In genomic region chr11:126456783-126457542, GRCh38 we compare ENCODE assay signal across 25 cellular contexts.
DNase-seq lines count a peak whose midpoint lies in the region; ATAC-seq, FAIRE-seq and TF ChIP-seq lines count a peak whose summit lies in the region.
"Had no signal": no experiment of that assay in that cellular context is flagged by ENCODE, and none has a peak within 500 bp of the region (broad histone marks: within the 10 kb centered on the region; RNA-seq: fewer than 3 reads in every experiment).

No MANE protein-coding gene starts in this region.

- intact Hi-C loops in Right ventricle myocardium inferior (cut with DNase I): no loop called here

- H3K36me3 ChIP-seq in cardiac muscle cell (no peaks in the 10 kb centered on the region), bronchial epithelial cell (ENCODE audit: control insufficient read depth, insufficient read depth, low read length) (no peaks in the 10 kb centered on the region)
- H3K36me3 ChIP-seq: adrenal gland, BE2C, HAP-1 had no signal

- peak; percentile 52 for FAIRE-seq in bronchial epithelial cell (lab: Jason Lieb, UNC)

- H3K9me3 ChIP-seq in cardiac muscle cell (ENCODE audit: low read depth): no peaks in the 10 kb centered on the region
- H3K9me3 ChIP-seq: adrenal gland, BE2C, Caco-2, HAP-1 had no signal

- no peaks in the 10 kb centered on the region for H3K27me3 Mint-ChIP-seq in activated T-cell treated with anti-CD3 and anti-CD28 coated beads, Interleukin-2, amount 50 U/mL, for 24 hours
- peaks cover 2 to 9% (median 4%) of the 10 kb centered on the region in 5 donors for H3K27me3 Mint-ChIP-seq in naive thymus-derived CD8-positive, alpha-beta T cell

- ATAC-seq in Right ventricle myocardium inferior (no peak), HG03432 (IDR thresholded peaks at IDR 0.05; ENCODE audit: unreplicated experiment) (no peak)
- ATAC-seq in naive thymus-derived CD8-positive, alpha-beta T cell: no peak

- TF ChIP-seq CTCF in cardiac muscle cell (IDR thresholded peaks at IDR 0.05; ENCODE audit: low read depth, low read length) (no peak), bronchial epithelial cell (IDR thresholded peaks at IDR 0.05; ENCODE audit: insufficient read depth, low read length, severe bottlenecking) (no peak)

- H3K36me3 Mint-ChIP-seq in activated T-cell treated with anti-CD3 and anti-CD28 coated beads, Interleukin-2, amount 50 U/mL, for 24 hours (ENCODE audit: low read depth): no peaks in the 10 kb centered on the region
- H3K36me3 Mint-ChIP-seq in naive thymus-derived CD8-positive, alpha-beta T cell: no peaks in the 10 kb centered on the region

- DNase-seq in cardiac muscle cell (ENCODE audit: low read depth in 1 of 2, low spot score in 1 of 2) (peak in 1 of 2 donors; percentile 84), Right ventricle myocardium inferior (ENCODE audit: missing footprints) (no peak), NOMO-1 treated with DMSO at 0.1 percent for 48 hours (lab: John Stamatoyannopoulos, UW; ENCODE audit: unreplicated experiment) (peak; percentile 68), bronchial epithelial cell (ENCODE audit: low read depth) (no peak), NCI-H146 treated with DMSO at 0.1 percent for 48 hours (lab: John Stamatoyannopoulos, UW; ENCODE audit: unreplicated experiment) (no peak)
- DNase-seq in activated T-cell treated with anti-CD3 and anti-CD28 coated beads, Interleukin-2, amount 50 U/mL, for 24 hours: no peak
- no peak for DNase-seq in naive thymus-derived CD8-positive, alpha-beta T cell
- DNase-seq: activated CD8-positive, alpha-beta memory T cell treated with anti-CD3 and anti-CD28 coated beads for 24 hours; activated naive CD4-positive, alpha-beta T cell treated with Interleukin-2 at 50 U/mL for 16 hours; activated T-cell treated with anti-CD3 and anti-CD28 coated beads, Interleukin-2, amount 50 U/mL, for 48 hours; adrenal gland; BE2C; Caco-2; DMS79; effector CD8-positive, alpha-beta T cell; kidney glomerular epithelial cell; NCI-H1417 treated with DMSO at 0.1 percent for 48 hours; NCI-H524 treated with DMSO at 0.1 percent for 48 hours; NK-92 treated with Interleukin-12 subunit alpha and Interleukin-12 subunit beta, amount 100 ng/mL, for 24 hours; RPMI8226; T-helper 9 cell had no signal

- H3K27me3 ChIP-seq in cardiac muscle cell: peaks cover 3% of the 10 kb centered on the region
- peaks cover 8% of the 10 kb centered on the region for H3K27me3 ChIP-seq in bronchial epithelial cell (ENCODE audit: control insufficient read depth, insufficient read depth, low read length)
- H3K27me3 ChIP-seq: adrenal gland, BE2C had no signal

- H3K4me1 Mint-ChIP-seq in activated T-cell treated with anti-CD3 and anti-CD28 coated beads, Interleukin-2, amount 50 U/mL, for 24 hours (ENCODE audit: low read depth): no peaks in the 10 kb centered on the region
- H3K4me1 Mint-ChIP-seq in naive thymus-derived CD8-positive, alpha-beta T cell: no peaks in the 10 kb centered on the region

- H3K4me3 ChIP-seq in cardiac muscle cell (no peak overlapping the region), bronchial epithelial cell (ENCODE audit: low read depth, low read length) (no peak overlapping the region)
- H3K4me3 ChIP-seq: adrenal gland, HAP-1, lung had no signal

- no peaks in the 10 kb centered on the region for H3K9me3 Mint-ChIP-seq in activated T-cell treated with anti-CD3 and anti-CD28 coated beads, Interleukin-2, amount 50 U/mL, for 24 hours
- H3K9me3 Mint-ChIP-seq in naive thymus-derived CD8-positive, alpha-beta T cell: no peaks in the 10 kb centered on the region

- H3K27ac Mint-ChIP-seq in activated T-cell treated with anti-CD3 and anti-CD28 coated beads, Interleukin-2, amount 50 U/mL, for 24 hours: no peak overlapping the region
- H3K27ac Mint-ChIP-seq in naive thymus-derived CD8-positive, alpha-beta T cell: no peak overlapping the region

- POLR2A ChIA-PET in naive thymus-derived CD8-positive, alpha-beta T cell (lab: Charles Lee): interaction anchor here (0.6 kb wide), 1 partner anchor 95 kb away, joined by 4 read pairs; no protein-coding TSS in a partner anchor

- no peak overlapping the region for H3K4me3 Mint-ChIP-seq in activated T-cell treated with anti-CD3 and anti-CD28 coated beads, Interleukin-2, amount 50 U/mL, for 24 hours
- H3K4me3 Mint-ChIP-seq in naive thymus-derived CD8-positive, alpha-beta T cell: no peak overlapping the region
- H3K4me3 Mint-ChIP-seq: brain had no signal

- H3K27ac ChIP-seq in cardiac muscle cell: peak overlapping the region; percentile 18
- H3K27ac ChIP-seq: adrenal gland had no signal

- H3K4me1 ChIP-seq in cardiac muscle cell (ENCODE audit: low read depth): peaks cover 20% of the 10 kb centered on the region
- H3K4me1 ChIP-seq: adrenal gland, BE2C, Caco-2, HAP-1 had no signal
